1 cellular context compared by ENCODE assay signal in the genomic region with DNA sequence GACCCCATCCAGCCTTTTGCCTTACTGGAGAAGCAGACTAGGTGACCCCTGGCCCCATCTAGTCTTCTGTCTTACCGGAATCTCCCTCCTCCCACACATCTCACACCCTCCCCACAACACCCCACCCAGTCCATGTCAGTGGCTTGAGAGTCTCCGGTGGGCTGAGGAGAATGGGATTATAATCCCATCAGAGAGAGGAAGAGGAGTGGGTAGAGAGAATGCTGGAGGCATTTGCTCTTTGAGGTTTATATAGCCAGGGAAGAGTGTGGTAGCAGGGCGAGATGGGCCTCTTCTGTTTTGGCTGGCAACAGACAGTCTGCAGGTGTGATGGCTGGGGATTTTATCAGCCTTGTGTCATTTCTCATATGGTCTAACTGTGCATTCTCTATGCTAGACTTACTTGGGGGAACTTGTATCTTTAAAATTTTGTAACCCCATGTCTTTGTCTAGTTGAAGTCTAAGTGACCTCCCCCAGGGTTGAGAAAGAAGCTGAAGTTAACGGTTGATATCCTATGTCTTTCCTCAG.
TF ChIP-seq lines count a peak whose summit lies in the region.

No MANE protein-coding gene starts in this region.

TF ChIP-seq in SK-N-SH, 30 proteins besides CTCF, POLR2A, EP300 and RAD21 (continued from another document):
- TF ChIP-seq, protein P1, sequence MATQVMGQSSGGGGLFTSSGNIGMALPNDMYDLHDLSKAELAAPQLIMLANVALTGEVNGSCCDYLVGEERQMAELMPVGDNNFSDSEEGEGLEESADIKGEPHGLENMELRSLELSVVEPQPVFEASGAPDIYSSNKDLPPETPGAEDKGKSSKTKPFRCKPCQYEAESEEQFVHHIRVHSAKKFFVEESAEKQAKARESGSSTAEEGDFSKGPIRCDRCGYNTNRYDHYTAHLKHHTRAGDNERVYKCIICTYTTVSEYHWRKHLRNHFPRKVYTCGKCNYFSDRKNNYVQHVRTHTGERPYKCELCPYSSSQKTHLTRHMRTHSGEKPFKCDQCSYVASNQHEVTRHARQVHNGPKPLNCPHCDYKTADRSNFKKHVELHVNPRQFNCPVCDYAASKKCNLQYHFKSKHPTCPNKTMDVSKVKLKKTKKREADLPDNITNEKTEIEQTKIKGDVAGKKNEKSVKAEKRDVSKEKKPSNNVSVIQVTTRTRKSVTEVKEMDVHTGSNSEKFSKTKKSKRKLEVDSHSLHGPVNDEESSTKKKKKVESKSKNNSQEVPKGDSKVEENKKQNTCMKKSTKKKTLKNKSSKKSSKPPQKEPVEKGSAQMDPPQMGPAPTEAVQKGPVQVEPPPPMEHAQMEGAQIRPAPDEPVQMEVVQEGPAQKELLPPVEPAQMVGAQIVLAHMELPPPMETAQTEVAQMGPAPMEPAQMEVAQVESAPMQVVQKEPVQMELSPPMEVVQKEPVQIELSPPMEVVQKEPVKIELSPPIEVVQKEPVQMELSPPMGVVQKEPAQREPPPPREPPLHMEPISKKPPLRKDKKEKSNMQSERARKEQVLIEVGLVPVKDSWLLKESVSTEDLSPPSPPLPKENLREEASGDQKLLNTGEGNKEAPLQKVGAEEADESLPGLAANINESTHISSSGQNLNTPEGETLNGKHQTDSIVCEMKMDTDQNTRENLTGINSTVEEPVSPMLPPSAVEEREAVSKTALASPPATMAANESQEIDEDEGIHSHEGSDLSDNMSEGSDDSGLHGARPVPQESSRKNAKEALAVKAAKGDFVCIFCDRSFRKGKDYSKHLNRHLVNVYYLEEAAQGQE (IDR thresholded peaks at IDR 0.05; ENCODE audit: low read depth, low read length), result no peak
- TF ChIP-seq TCF12 (IDR thresholded peaks at IDR 0.05), result no peak
